ENCODE assay signal across 21 cellular contexts in genomic region chr7:65454479-65454878, GRCh38.
"Had no signal": no experiment of that assay in that cellular context is flagged by ENCODE, and none has a peak within 500 bp of the region (broad histone marks: within the 10 kb centered on the region; RNA-seq: fewer than 3 reads in every experiment).

No MANE protein-coding gene starts in this region.

- DNase-seq: activated CD4-positive, alpha-beta T cell treated with anti-CD3 and anti-CD28 coated beads for 4 hours; activated CD4-positive, alpha-beta T cell treated with anti-CD3 and anti-CD28 coated beads, Interleukin-2, amount 50 U/mL, for 4 hours; activated CD8-positive, alpha-beta memory T cell treated with anti-CD3 and anti-CD28 coated beads, Interleukin-2, amount 50 U/mL, for 48 hours; activated CD8-positive, alpha-beta T cell treated with anti-CD3 and anti-CD28 coated beads, Interleukin-2, amount 10 ng/mL, durations not matched to agents 7 days and 5 days; activated T-cell treated with anti-CD3 and anti-CD28 coated beads, Interleukin-2, amount 50 U/mL, for 1 hour; aorta; caudate nucleus; Karpas-422; NCI-H1105 treated with DMSO at 0.1 percent for 48 hours; NCI-H1436 treated with DMSO at 0.1 percent for 48 hours; NCI-H187 treated with DMSO at 0.1 percent for 48 hours; NCI-H2081 treated with DMSO at 0.1 percent for 48 hours; NCI-H446; NCI-H524; PC-9; SHP77 treated with DMSO at 0.1 percent for 48 hours; T-helper 2 cell; T1000 had no signal

- H3K27me3 ChIP-seq: breast epithelium had no signal

- H3K4me3 ChIP-seq: breast epithelium, PC-9 had no signal

- H3K9me3 Mint-ChIP-seq: activated naive CD4-positive, alpha-beta T cell treated with anti-CD3 and anti-CD28 coated beads, Interleukin-2, amount 50 U/mL, for 24 hours had no signal

- H3K36me3 ChIP-seq: breast epithelium had no signal

- H3K4me3 Mint-ChIP-seq: activated CD8-positive, alpha-beta T cell treated with anti-CD3 and anti-CD28 coated beads, Interleukin-2, amount 10 ng/mL, durations not matched to agents 7 days and 5 days; activated naive CD4-positive, alpha-beta T cell treated with anti-CD3 and anti-CD28 coated beads, Interleukin-2, amount 50 U/mL, for 24 hours had no signal

- H3K4me1 ChIP-seq: breast epithelium had no signal

- ATAC-seq: activated CD4-positive, CD25-positive, alpha-beta regulatory T cell treated with anti-CD3 and anti-CD28 coated beads, Interleukin-2, amount 50 U/mL, for 24 hours; activated CD8-positive, alpha-beta T cell treated with anti-CD3 and anti-CD28 coated beads, Interleukin-2, amount 10 ng/mL, durations not matched to agents 7 days and 5 days had no signal

- H3K9me3 ChIP-seq: breast epithelium had no signal

- H3K36me3 Mint-ChIP-seq: activated naive CD4-positive, alpha-beta T cell treated with anti-CD3 and anti-CD28 coated beads, Interleukin-2, amount 50 U/mL, for 24 hours had no signal

- H3K27ac Mint-ChIP-seq: activated CD8-positive, alpha-beta T cell treated with anti-CD3 and anti-CD28 coated beads, Interleukin-2, amount 10 ng/mL, durations not matched to agents 7 days and 5 days; activated naive CD4-positive, alpha-beta T cell treated with anti-CD3 and anti-CD28 coated beads, Interleukin-2, amount 50 U/mL, for 24 hours had no signal

- H3K27ac ChIP-seq: breast epithelium, PC-9 had no signal

- H3K4me1 Mint-ChIP-seq: activated naive CD4-positive, alpha-beta T cell treated with anti-CD3 and anti-CD28 coated beads, Interleukin-2, amount 50 U/mL, for 24 hours had no signal
